23 cellular contexts compared by ENCODE assay signal in the genomic region with DNA sequence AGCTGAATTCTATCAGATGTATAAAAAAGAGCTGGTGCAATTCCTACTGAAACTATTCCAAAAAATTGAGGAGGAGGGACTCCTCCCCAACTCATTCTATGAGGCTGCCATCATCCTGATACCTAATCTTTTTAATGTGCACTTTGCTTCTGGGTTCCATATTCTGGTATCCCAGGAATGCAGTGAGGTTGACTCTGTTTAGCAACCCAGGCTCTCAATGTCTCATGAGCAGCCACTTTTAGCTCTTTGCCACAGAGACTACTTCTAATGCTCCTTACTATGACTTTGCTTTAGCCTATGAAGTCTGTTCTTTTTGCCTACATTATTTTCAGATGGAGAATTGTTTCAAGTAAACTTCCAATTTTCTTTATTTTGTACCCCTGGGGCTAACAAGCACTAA.
"Had no signal": no experiment of that assay in that cellular context is flagged by ENCODE, and none has a peak within 500 bp of the region (broad histone marks: within the 10 kb centered on the region; RNA-seq: fewer than 3 reads in every experiment).

No MANE protein-coding gene starts in this region.

- H3K4me1 ChIP-seq: foreskin keratinocyte, tibial nerve, uterus had no signal

- H3K4me1 Mint-ChIP-seq: activated B cell treated with CpG ODN at 0.5 μM for 24 hours; activated CD4-positive, alpha-beta T cell treated with anti-CD3 and anti-CD28 coated beads for 36 hours; activated naive CD8-positive, alpha-beta T cell treated with anti-CD3 and anti-CD28 coated beads for 36 hours; memory B cell; nephron progenitor cell had no signal

- H3K36me3 ChIP-seq: tibial nerve, uterus had no signal

- H3K27me3 ChIP-seq: foreskin keratinocyte, tibial nerve, uterus had no signal

- H3K27ac Mint-ChIP-seq: activated B cell treated with CpG ODN at 0.5 μM for 24 hours; activated CD4-positive, alpha-beta T cell treated with anti-CD3 and anti-CD28 coated beads for 36 hours; activated naive CD8-positive, alpha-beta T cell treated with anti-CD3 and anti-CD28 coated beads for 36 hours; memory B cell; nephron progenitor cell; T-helper 1 cell treated with Interleukin-12 subunit alpha and Interleukin-12 subunit beta and Interleukin-4 antibody, amounts not matched to agents 30 μg/mL and 1 μg/mL, for 36 hours had no signal

- H3K27me3 Mint-ChIP-seq: activated B cell treated with CpG ODN at 0.5 μM for 24 hours, memory B cell had no signal

- H3K4me3 Mint-ChIP-seq: activated B cell treated with CpG ODN at 0.5 μM for 24 hours; activated CD4-positive, alpha-beta T cell treated with anti-CD3 and anti-CD28 coated beads for 36 hours; activated naive CD8-positive, alpha-beta T cell treated with anti-CD3 and anti-CD28 coated beads for 36 hours; activated T-cell treated with anti-CD3 and anti-CD28 coated beads, Interleukin-2, amount 50 U/mL, for 4 hours; memory B cell; nephron progenitor cell; T-helper 1 cell treated with Interleukin-12 subunit alpha and Interleukin-12 subunit beta and Interleukin-4 antibody, amounts not matched to agents 30 μg/mL and 1 μg/mL, for 36 hours had no signal

- H3K9me3 Mint-ChIP-seq: activated naive CD8-positive, alpha-beta T cell treated with anti-CD3 and anti-CD28 coated beads for 36 hours; memory B cell; nephron progenitor cell; T-helper 1 cell treated with Interleukin-12 subunit alpha and Interleukin-12 subunit beta and Interleukin-4 antibody, amounts not matched to agents 30 μg/mL and 1 μg/mL, for 36 hours had no signal

- H3K9me3 ChIP-seq: mucosa of descending colon, tibial nerve, uterus had no signal

- ATAC-seq: activated CD4-positive, alpha-beta T cell treated with anti-CD3 and anti-CD28 coated beads for 36 hours; activated T-cell treated with anti-CD3 and anti-CD28 coated beads, Interleukin-2, amount 50 U/mL, for 4 hours; foreskin keratinocyte; mucosa of descending colon; stimulated activated naive CD8-positive, alpha-beta T cell treated with anti-CD3 and anti-CD28 coated beads, Interleukin-15, Interleukin-2, amounts not matched to agents 100 U/mL and 50 U/mL, for 24 hours had no signal

- H3K27ac ChIP-seq: foreskin keratinocyte, tibial nerve, uterus had no signal

- H3K36me3 Mint-ChIP-seq: activated naive CD8-positive, alpha-beta T cell treated with anti-CD3 and anti-CD28 coated beads for 36 hours; memory B cell had no signal

- DNase-seq: activated B cell treated with CpG ODN at 0.5 μM for 24 hours; activated CD4-positive, alpha-beta T cell treated with anti-CD3 and anti-CD28 coated beads for 36 hours; activated CD4-positive, alpha-beta T cell treated with anti-CD3 and anti-CD28 coated beads, Interleukin-2, amount 50 U/mL, for 4 hours; activated CD8-positive, alpha-beta memory T cell treated with anti-CD3 and anti-CD28 coated beads for 24 hours; activated CD8-positive, alpha-beta memory T cell treated with anti-CD3 and anti-CD28 coated beads, Interleukin-2, amount 50 U/mL, for 4 hours; activated naive CD4-positive, alpha-beta T cell treated with Interleukin-2 at 50 U/mL for 16 hours; activated naive CD8-positive, alpha-beta T cell treated with anti-CD3 and anti-CD28 coated beads for 36 hours; activated T-cell treated with anti-CD3 and anti-CD28 coated beads, Interleukin-2, amount 50 U/mL, for 4 hours; amniotic stem cell; effector memory CD4-positive, alpha-beta T cell; foreskin keratinocyte; kidney glomerular epithelial cell; mucosa of descending colon; nephron progenitor cell; occipital lobe; posterior cingulate gyrus; stimulated activated CD4-positive, alpha-beta T cell treated with anti-CD3 and anti-CD28 coated beads, Interleukin-4, amount 100 ng/mL, for 4 hours; stimulated activated naive CD8-positive, alpha-beta T cell treated with anti-CD3 and anti-CD28 coated beads, Interleukin-15, Interleukin-2, amounts not matched to agents 100 U/mL and 50 U/mL, for 24 hours; T1000; uterus had no signal

- H3K4me3 ChIP-seq: mucosa of descending colon, tibial nerve, uterus had no signal
